13 cellular contexts compared by ENCODE assay signal in the genomic region with DNA sequence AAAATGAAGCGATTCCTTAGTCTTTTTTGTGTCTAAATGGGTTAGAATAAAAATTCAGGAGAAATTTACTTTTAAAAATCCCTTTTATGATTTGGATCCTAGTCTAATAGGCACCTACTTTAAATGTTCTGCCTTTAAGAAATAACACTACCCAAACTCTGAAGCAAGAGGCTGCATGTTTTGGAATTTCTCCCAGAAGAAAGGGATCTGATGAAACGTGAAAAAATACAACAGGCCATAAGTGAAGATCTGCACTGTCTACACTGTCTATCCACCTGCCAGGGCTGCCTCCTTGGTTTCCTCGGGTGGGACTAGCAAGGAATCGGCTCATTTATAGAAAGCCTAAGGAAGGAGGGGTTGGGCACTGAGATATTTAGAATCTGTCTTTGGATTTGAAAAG. TPM values are rescaled to one million over a fixed set of nuclear protein-coding genes. Genes with fewer than 3 reads are reported as not detected.
DNase-seq lines count a peak whose midpoint lies in the region; ATAC-seq, FAIRE-seq and TF ChIP-seq lines count a peak whose summit lies in the region.
"Had no signal": no experiment of that assay in that cellular context is flagged by ENCODE, and none has a peak within 500 bp of the region (broad histone marks: within the 10 kb centered on the region; RNA-seq: fewer than 3 reads in every experiment).

No MANE protein-coding gene starts in this region.

- peaks cover 0 to 23% (median 0%) of the 10 kb centered on the region in 5 donors for H3K27me3 Mint-ChIP-seq in naive thymus-derived CD4-positive, alpha-beta T cell
- H3K27me3 Mint-ChIP-seq: activated B cell treated with CpG ODN at 0.5 μM for 24 hours had no signal

- H3K14ac ChIP-seq in trophoblast cell (ENCODE audit: low read length): no peak overlapping the region

- H4K91ac ChIP-seq in trophoblast cell (ENCODE audit: low read depth, low read length): no peak overlapping the region

- no peak for TF ChIP-seq CTCF in cardiac muscle cell (IDR thresholded peaks at IDR 0.05; ENCODE audit: low read depth, low read length)
- no peak for TF ChIP-seq CTCF in endothelial cell of umbilical vein (IDR thresholded peaks at IDR 0.05; ENCODE audit: extremely low read depth in 1 of 2, insufficient read depth in 1 of 2, low read depth in 1 of 2, low read length in 2 of 2)

- no TSS peak for BruUV-seq in endothelial cell of umbilical vein (replicated peaks; lab: Mats Ljungman, UMichigan)

- no peak for ATAC-seq in left ventricle myocardium superior
- no peak for ATAC-seq in naive thymus-derived CD4-positive, alpha-beta T cell

- H3K4me1 Mint-ChIP-seq in naive thymus-derived CD4-positive, alpha-beta T cell: peaks cover 63 to 80% (median 73%) of the 10 kb centered on the region in 7 donors

- no peaks in the 10 kb centered on the region for H3K9me3 ChIP-seq in cardiac muscle cell (ENCODE audit: low read depth)
- no peaks in the 10 kb centered on the region for H3K9me3 ChIP-seq in endothelial cell of umbilical vein (replicated peaks; ENCODE audit: control insufficient read depth, insufficient read depth, low read length)
- H3K9me3 ChIP-seq in naive thymus-derived CD4-positive, alpha-beta T cell (ENCODE audit: control insufficient read depth in 2 of 3, low read length in 3 of 3): no peaks in the 10 kb centered on the region
- peaks cover 1% of the 10 kb centered on the region for H3K9me3 ChIP-seq in trophoblast cell (ENCODE audit: insufficient read depth, low read depth, low read length)
- H3K9me3 ChIP-seq: breast epithelium had no signal

- H3K27ac ChIP-seq in cardiac muscle cell (peak overlapping the region; percentile 77), endothelial cell of umbilical vein (ENCODE audit: insufficient read depth, low read depth, low read length) (peak overlapping the region; percentile 98), trophoblast cell (ENCODE audit: low read depth, low read length) (no peak overlapping the region)
- peak overlapping the region; percentile 42 for H3K27ac ChIP-seq in naive thymus-derived CD4-positive, alpha-beta T cell (ENCODE audit: low read depth, low read length)

- H3K4me3 Mint-ChIP-seq in naive thymus-derived CD4-positive, alpha-beta T cell: peak overlapping the region; percentile 15 to 83 (median 66)

- H3K4me1 ChIP-seq in cardiac muscle cell (ENCODE audit: low read depth) (peaks cover 52% of the 10 kb centered on the region), endothelial cell of umbilical vein (ENCODE audit: control insufficient read depth, extremely low read depth, insufficient read depth, low read length) (peaks cover 85% of the 10 kb centered on the region), trophoblast cell (ENCODE audit: control insufficient read depth in 1 of 2, insufficient read depth in 2 of 2, low read length in 2 of 2) (peaks cover 0 to 2% of the 10 kb centered on the region in 2 experiments)
- H3K4me1 ChIP-seq in naive thymus-derived CD4-positive, alpha-beta T cell (ENCODE audit: control insufficient read depth in 2 of 2, insufficient read depth in 2 of 2, low read length in 2 of 2): peaks cover 56 to 65% of the 10 kb centered on the region in 2 donors

- POLR2A ChIA-PET in endothelial cell of umbilical vein (lab: Charles Lee): no interaction called here
- POLR2A ChIA-PET in naive thymus-derived CD4-positive, alpha-beta T cell (lab: Charles Lee): no interaction called here

- whole genome bisulfite sequencing in trophoblast cell (ENCODE audit: extremely low coverage, insufficient coverage, insufficient read length): no CpG with 5 or more reads among the region's 4 CpGs

- no peak overlapping the region for H3K4ac ChIP-seq in trophoblast cell (ENCODE audit: low read depth, low read length)

- H3K27ac Mint-ChIP-seq in naive thymus-derived CD4-positive, alpha-beta T cell: peak overlapping the region in 8 of 9 donors; percentile 7 to 90 (median 76)
- H3K27ac Mint-ChIP-seq: activated B cell treated with CpG ODN at 0.5 μM for 24 hours; activated T-cell treated with anti-CD3 and anti-CD28 coated beads, Interleukin-2, amount 50 U/mL, for 72 hours had no signal

- H4K12ac ChIP-seq in trophoblast cell (ENCODE audit: low read depth, low read length): no peak overlapping the region

- H3K36me3 ChIP-seq in cardiac muscle cell (peaks cover 12% of the 10 kb centered on the region), endothelial cell of umbilical vein (ENCODE audit: control insufficient read depth in 2 of 2, extremely low read depth in 1 of 2, insufficient read depth in 2 of 2, low read length in 2 of 2) (peaks cover 6 to 9% of the 10 kb centered on the region in 2 experiments), trophoblast cell (ENCODE audit: control insufficient read depth in 1 of 2, insufficient read depth in 2 of 2, low read length in 2 of 2) (peaks cover 0 to 7% of the 10 kb centered on the region in 2 experiments)
- peaks cover 0 to 13% (median 0%) of the 10 kb centered on the region in 3 experiments for H3K36me3 ChIP-seq in naive thymus-derived CD4-positive, alpha-beta T cell (ENCODE audit: control insufficient read depth in 2 of 3, insufficient read depth in 3 of 3, low read length in 3 of 3)
- H3K36me3 ChIP-seq: breast epithelium had no signal

- no peak for TF ChIP-seq POLR2A in endothelial cell of umbilical vein (IDR thresholded peaks at IDR 0.05; ENCODE audit: low read depth, low read length)

- no peak overlapping the region for H3K18ac ChIP-seq in trophoblast cell (ENCODE audit: low read length)

- DNase-seq in cardiac muscle cell (ENCODE audit: low read depth in 1 of 2, low spot score in 1 of 2): peak in 1 of 2 donors; percentile 71
- no peak for DNase-seq in left ventricle myocardium superior
- peak; percentile 21 for DNase-seq in endothelial cell of umbilical vein (ENCODE audit: low read depth, low spot score)
- DNase-seq in naive thymus-derived CD4-positive, alpha-beta T cell: no peak
- DNase-seq in kidney glomerular epithelial cell (lab: John Stamatoyannopoulos, UW): no peak
- no peak for DNase-seq in ureter (ENCODE audit: low spot score)
- no peak for DNase-seq in effector CD8-positive, alpha-beta T cell (lab: John Stamatoyannopoulos, UW)
- DNase-seq in trophoblast cell: no peak
- DNase-seq: activated B cell treated with CpG ODN at 0.5 μM for 24 hours, NCI-H2029 treated with DMSO at 0.1 percent for 48 hours had no signal

- H3K27me3 ChIP-seq in cardiac muscle cell (no peaks in the 10 kb centered on the region), endothelial cell of umbilical vein (ENCODE audit: control insufficient read depth in 2 of 2, insufficient read depth in 2 of 2, low read length in 2 of 2) (no peaks in the 10 kb centered on the region), trophoblast cell (ENCODE audit: insufficient read depth, low read length) (no peaks in the 10 kb centered on the region)
- H3K27me3 ChIP-seq in naive thymus-derived CD4-positive, alpha-beta T cell (ENCODE audit: control insufficient read depth in 2 of 2, insufficient read depth in 2 of 2, low read length in 2 of 2): no peaks in the 10 kb centered on the region
- H3K27me3 ChIP-seq: breast epithelium had no signal

- H3K4me2 ChIP-seq in endothelial cell of umbilical vein (ENCODE audit: insufficient read depth, low read length) (peak overlapping the region; percentile 62), trophoblast cell (ENCODE audit: low read length) (no peak overlapping the region)

- H2AK5ac ChIP-seq in trophoblast cell (ENCODE audit: low read length): no peak overlapping the region

- H3K9ac ChIP-seq in endothelial cell of umbilical vein (replicated peaks; ENCODE audit: extremely low read depth, insufficient read depth, low read length) (peak overlapping the region; percentile 35), trophoblast cell (ENCODE audit: low read length) (no peak overlapping the region)

- H2BK12ac ChIP-seq in trophoblast cell (ENCODE audit: low read length): no peak overlapping the region

- H3K79me2 ChIP-seq in endothelial cell of umbilical vein (ENCODE audit: control insufficient read depth, insufficient read depth, low read length) (peaks cover 53% of the 10 kb centered on the region), trophoblast cell (ENCODE audit: control insufficient read depth, insufficient read depth, low read length, poor library complexity) (no peaks in the 10 kb centered on the region)

- no peak overlapping the region for H2BK120ac ChIP-seq in trophoblast cell (ENCODE audit: insufficient read depth, low read length, poor library complexity)

- H4K8ac ChIP-seq in trophoblast cell (ENCODE audit: low read depth, low read length): no peak overlapping the region

- H3K9me3 Mint-ChIP-seq in naive thymus-derived CD4-positive, alpha-beta T cell: no peaks in the 10 kb centered on the region
- H3K9me3 Mint-ChIP-seq: activated B cell treated with CpG ODN at 0.5 μM for 24 hours; activated T-cell treated with anti-CD3 and anti-CD28 coated beads, Interleukin-2, amount 50 U/mL, for 72 hours had no signal

- intact Hi-C loops in left ventricle myocardium superior (cut with micrococcal nuclease) (no loop called here), endothelial cell of umbilical vein (cut with micrococcal nuclease) (loop anchor here (1.0 to 2.0 kb wide), 2 partner anchors 47 to 77 kb away; no protein-coding TSS in a partner anchor)
- intact Hi-C loops in naive thymus-derived CD4-positive, alpha-beta T cell (cut with micrococcal nuclease): loop anchor here in 1 of 2 donors (5.0 to 10.0 kb wide), 2 partner anchors 49 to 549 kb away; a partner anchor contains a TSS

- H3K79me1 ChIP-seq in trophoblast cell (ENCODE audit: low read length): no peaks in the 10 kb centered on the region

- H4K20me1 ChIP-seq in endothelial cell of umbilical vein (replicated peaks; ENCODE audit: control insufficient read depth, extremely low read depth, insufficient read depth, low read length): no peaks in the 10 kb centered on the region

- H2BK5ac ChIP-seq in trophoblast cell (ENCODE audit: low read depth, low read length, poor library complexity): no peak overlapping the region

- H3K36me3 Mint-ChIP-seq in naive thymus-derived CD4-positive, alpha-beta T cell: peaks cover 4 to 28% (median 17%) of the 10 kb centered on the region in 5 donors

- CTCF ChIA-PET in endothelial cell of umbilical vein (lab: Charles Lee): interaction anchor here (0.7 to 5.7 kb wide), 5 partner anchors 14 to 81 kb away, joined by 3 to 39 read pairs (median 3); a partner anchor contains a TSS
- CTCF ChIA-PET in naive thymus-derived CD4-positive, alpha-beta T cell (lab: Charles Lee): interaction anchor here (1.9 kb wide), 1 partner anchor 52 kb away, joined by 6 read pairs; no protein-coding TSS in a partner anchor

- H3K23ac ChIP-seq in trophoblast cell (ENCODE audit: low read length): no peak overlapping the region

- H3K4me3 ChIP-seq in cardiac muscle cell: no peak overlapping the region
- no peak overlapping the region for H3K4me3 ChIP-seq in endothelial cell of umbilical vein (replicated peaks in 1 of 3; ENCODE audit: insufficient read depth in 1 of 3, low read depth in 1 of 3, low read length in 3 of 3)
- H3K4me3 ChIP-seq in naive thymus-derived CD4-positive, alpha-beta T cell (ENCODE audit: low read length): no peak overlapping the region
- no peak overlapping the region for H3K4me3 ChIP-seq in trophoblast cell (ENCODE audit: low read depth, low read length)
- H3K4me3 ChIP-seq: breast epithelium, K562 had no signal

- H3K9me1 ChIP-seq in endothelial cell of umbilical vein (replicated peaks; ENCODE audit: control insufficient read depth, extremely low read depth, insufficient read depth, low read length): no peaks in the 10 kb centered on the region

- FAIRE-seq in endothelial cell of umbilical vein (lab: Jason Lieb, UNC): no peak

- dilution Hi-C loops in endothelial cell of umbilical vein (cut with MboI; ENCODE audit: extremely low pct_ligation_motif_present, low sequenced_read_pairs): no loop called here

- H2AFZ ChIP-seq in endothelial cell of umbilical vein (ENCODE audit: low read depth, low read length): no peak overlapping the region
- H2AFZ ChIP-seq in trophoblast cell (ENCODE audit: insufficient read depth, low read length, poor library complexity): no peak overlapping the region

RNA-seq across cellular contexts. Expression of a gene that starts 22.1 kb away (rescaled TPM):
- total RNA-seq in cardiac muscle cell: 38.1 and 46.4 TPM in 2 replicates
- polyA plus RNA-seq in cardiac muscle cell: 11.9 and 12.5 TPM in 2 replicates
- total RNA-seq in left ventricle myocardium superior: 11.2 TPM
- total RNA-seq in endothelial cell of umbilical vein: 25.4 and 33.7 TPM in 2 replicates
- 25.5 and 29.0 TPM in 2 replicates for polyA plus RNA-seq in endothelial cell of umbilical vein
- polyA plus RNA-seq in endothelial cell of umbilical vein (2011; cell fraction: cytosol; rRNA removed): 23.9 and 24.1 TPM in 2 replicates
- 43.8 and 45.3 TPM in 2 replicates for polyA plus RNA-seq in endothelial cell of umbilical vein (2011; cell fraction: nucleus; rRNA removed)
- polyA plus RNA-seq in endothelial cell of umbilical vein (2012): 21.7 and 26.2 TPM in 2 replicates
- 54.5 and 58.3 TPM in 2 replicates for polyA minus RNA-seq in endothelial cell of umbilical vein
- polyA minus RNA-seq in endothelial cell of umbilical vein (2011; cell fraction: cytosol; rRNA and poly(A)+ RNA removed): 7.4 TPM
- 24.5 and 28.9 TPM in 2 replicates for polyA minus RNA-seq in endothelial cell of umbilical vein (2011; cell fraction: nucleus; rRNA and poly(A)+ RNA removed)
- 10 to 100 TPM in 4 of 5 experiments, 1 to 10 TPM in 1; 4.9 to 14.8 (median 14.2) TPM for total RNA-seq in naive thymus-derived CD4-positive, alpha-beta T cell
- polyA plus RNA-seq in naive thymus-derived CD4-positive, alpha-beta T cell: 1 to 10 TPM; 2.5 to 2.9 TPM
- 40.6 TPM for total RNA-seq in ureter
- polyA plus RNA-seq in trophoblast cell (2013): 8.2 TPM in 2 replicates

RNA-seq across cellular contexts. Expression of a gene that starts 33.2 kb away (rescaled TPM):
- total RNA-seq in cardiac muscle cell (8.2 and 12.5 TPM in 2 replicates), left ventricle myocardium superior (22.2 TPM), endothelial cell of umbilical vein (87.5 and 88.4 TPM in 2 replicates), ureter (50.7 TPM)
- polyA plus RNA-seq in cardiac muscle cell (8.2 and 15.0 TPM in 2 replicates), endothelial cell of umbilical vein (50.0 and 53.3 TPM in 2 replicates)
- polyA plus RNA-seq in endothelial cell of umbilical vein (2011; cell fraction: cytosol; rRNA removed): 42.2 and 64.7 TPM in 2 replicates
- polyA plus RNA-seq in endothelial cell of umbilical vein (2011; cell fraction: nucleus; rRNA removed): 85.1 and 86.5 TPM in 2 replicates
- polyA plus RNA-seq in endothelial cell of umbilical vein (2012): 68.4 and 77.9 TPM in 2 replicates
- 42.6 and 64.3 TPM in 2 replicates for polyA minus RNA-seq in endothelial cell of umbilical vein
- 0.51 TPM for polyA minus RNA-seq in endothelial cell of umbilical vein (2011; cell fraction: cytosol; rRNA and poly(A)+ RNA removed)
- 27.5 and 38.0 TPM in 2 replicates for polyA minus RNA-seq in endothelial cell of umbilical vein (2011; cell fraction: nucleus; rRNA and poly(A)+ RNA removed)
- total RNA-seq in naive thymus-derived CD4-positive, alpha-beta T cell: 100 to 1,000 TPM in 2 of 5 experiments, 10 to 100 TPM in 2, 1 to 10 TPM in 1; 5.6 to 501 (median 33.7) TPM
- polyA plus RNA-seq in naive thymus-derived CD4-positive, alpha-beta T cell: 1 to 10 TPM; 1.1 to 1.3 TPM
- polyA plus RNA-seq in trophoblast cell (2013): 2.2 and 2.6 TPM in 2 replicates
